Comparison of ENCODE assay signal across 2 cellular contexts in genomic region chr12:58242803-58243628, GRCh38.
TF ChIP-seq lines count a peak whose summit lies in the region.

No MANE protein-coding gene starts in this region.

TF ChIP-seq in IMR-90, 13 proteins besides CTCF, POLR2A, EP300 and RAD21 (continued from another document):
- no peak for TF ChIP-seq ELK1 (IDR thresholded peaks at IDR 0.05; ENCODE audit: borderline replicate concordance, low read depth, low read length)
- no peak for TF ChIP-seq MAFK (IDR thresholded peaks at IDR 0.05; ENCODE audit: low read depth, low read length)
- TF ChIP-seq USF2 (IDR thresholded peaks at IDR 0.05; ENCODE audit: low read depth, low read length): no peak
- no peak for TF ChIP-seq SMC3 (IDR thresholded peaks at IDR 0.05; ENCODE audit: low read depth, low read length)
- TF ChIP-seq CEBPB (IDR thresholded peaks at IDR 0.05; ENCODE audit: low read depth, low read length): no peak
- TF ChIP-seq MAZ (IDR thresholded peaks at IDR 0.05; ENCODE audit: borderline replicate concordance, low read depth, low read length): no peak
- no peak for TF ChIP-seq BHLHE40 (IDR thresholded peaks at IDR 0.05; ENCODE audit: low read depth, low read length)
- TF ChIP-seq FOS (IDR thresholded peaks at IDR 0.05; ENCODE audit: low read depth, low read length): no peak

TF ChIP-seq in WTC11, 78 proteins besides CTCF, POLR2A, EP300 and RAD21 (continued from another document):
- TF ChIP-seq, protein P1, sequence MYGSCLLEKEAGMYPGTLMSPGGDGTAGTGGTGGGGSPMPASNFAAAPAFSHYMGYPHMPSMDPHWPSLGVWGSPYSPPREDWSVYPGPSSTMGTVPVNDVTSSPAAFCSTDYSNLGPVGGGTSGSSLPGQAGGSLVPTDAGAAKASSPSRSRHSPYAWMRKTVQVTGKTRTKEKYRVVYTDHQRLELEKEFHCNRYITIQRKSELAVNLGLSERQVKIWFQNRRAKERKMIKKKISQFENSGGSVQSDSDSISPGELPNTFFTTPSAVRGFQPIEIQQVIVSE (CRISPR knock-in tag; IDR thresholded peaks at IDR 0.05; ENCODE audit: borderline replicate concordance): no peak
- TF ChIP-seq IRF1 (CRISPR knock-in tag; IDR thresholded peaks at IDR 0.05) (no peak), ZNF281 (CRISPR knock-in tag; IDR thresholded peaks at IDR 0.05) (no peak), USF2 (CRISPR knock-in tag; IDR thresholded peaks at IDR 0.05) (no peak), GTF2I (CRISPR knock-in tag; conservative IDR thresholded peaks at IDR 0.05) (no peak), ZSCAN18 (CRISPR knock-in tag; IDR thresholded peaks at IDR 0.05) (no peak), CREM (CRISPR knock-in tag; IDR thresholded peaks at IDR 0.05) (no peak), OVOL2 (CRISPR knock-in tag; IDR thresholded peaks at IDR 0.05; ENCODE audit: borderline replicate concordance) (no peak), ZNF232 (CRISPR knock-in tag; IDR thresholded peaks at IDR 0.05) (no peak), TEAD1 (CRISPR knock-in tag; IDR thresholded peaks at IDR 0.05) (no peak), ZNF317 (CRISPR knock-in tag; IDR thresholded peaks at IDR 0.05; ENCODE audit: borderline replicate concordance, low read depth) (no peak)
- TF ChIP-seq, protein P2, sequence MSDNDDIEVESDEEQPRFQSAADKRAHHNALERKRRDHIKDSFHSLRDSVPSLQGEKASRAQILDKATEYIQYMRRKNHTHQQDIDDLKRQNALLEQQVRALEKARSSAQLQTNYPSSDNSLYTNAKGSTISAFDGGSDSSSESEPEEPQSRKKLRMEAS (CRISPR knock-in tag; IDR thresholded peaks at IDR 0.05): no peak
- TF ChIP-seq, protein P3, sequence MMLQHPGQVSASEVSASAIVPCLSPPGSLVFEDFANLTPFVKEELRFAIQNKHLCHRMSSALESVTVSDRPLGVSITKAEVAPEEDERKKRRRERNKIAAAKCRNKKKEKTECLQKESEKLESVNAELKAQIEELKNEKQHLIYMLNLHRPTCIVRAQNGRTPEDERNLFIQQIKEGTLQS (CRISPR knock-in tag; conservative IDR thresholded peaks at IDR 0.05): no peak
- TF ChIP-seq, protein P4, sequence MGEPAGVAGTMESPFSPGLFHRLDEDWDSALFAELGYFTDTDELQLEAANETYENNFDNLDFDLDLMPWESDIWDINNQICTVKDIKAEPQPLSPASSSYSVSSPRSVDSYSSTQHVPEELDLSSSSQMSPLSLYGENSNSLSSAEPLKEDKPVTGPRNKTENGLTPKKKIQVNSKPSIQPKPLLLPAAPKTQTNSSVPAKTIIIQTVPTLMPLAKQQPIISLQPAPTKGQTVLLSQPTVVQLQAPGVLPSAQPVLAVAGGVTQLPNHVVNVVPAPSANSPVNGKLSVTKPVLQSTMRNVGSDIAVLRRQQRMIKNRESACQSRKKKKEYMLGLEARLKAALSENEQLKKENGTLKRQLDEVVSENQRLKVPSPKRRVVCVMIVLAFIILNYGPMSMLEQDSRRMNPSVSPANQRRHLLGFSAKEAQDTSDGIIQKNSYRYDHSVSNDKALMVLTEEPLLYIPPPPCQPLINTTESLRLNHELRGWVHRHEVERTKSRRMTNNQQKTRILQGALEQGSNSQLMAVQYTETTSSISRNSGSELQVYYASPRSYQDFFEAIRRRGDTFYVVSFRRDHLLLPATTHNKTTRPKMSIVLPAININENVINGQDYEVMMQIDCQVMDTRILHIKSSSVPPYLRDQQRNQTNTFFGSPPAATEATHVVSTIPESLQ (CRISPR knock-in tag; IDR thresholded peaks at IDR 0.05): no peak
